8 cellular contexts compared by ENCODE assay signal in the genomic region with DNA sequence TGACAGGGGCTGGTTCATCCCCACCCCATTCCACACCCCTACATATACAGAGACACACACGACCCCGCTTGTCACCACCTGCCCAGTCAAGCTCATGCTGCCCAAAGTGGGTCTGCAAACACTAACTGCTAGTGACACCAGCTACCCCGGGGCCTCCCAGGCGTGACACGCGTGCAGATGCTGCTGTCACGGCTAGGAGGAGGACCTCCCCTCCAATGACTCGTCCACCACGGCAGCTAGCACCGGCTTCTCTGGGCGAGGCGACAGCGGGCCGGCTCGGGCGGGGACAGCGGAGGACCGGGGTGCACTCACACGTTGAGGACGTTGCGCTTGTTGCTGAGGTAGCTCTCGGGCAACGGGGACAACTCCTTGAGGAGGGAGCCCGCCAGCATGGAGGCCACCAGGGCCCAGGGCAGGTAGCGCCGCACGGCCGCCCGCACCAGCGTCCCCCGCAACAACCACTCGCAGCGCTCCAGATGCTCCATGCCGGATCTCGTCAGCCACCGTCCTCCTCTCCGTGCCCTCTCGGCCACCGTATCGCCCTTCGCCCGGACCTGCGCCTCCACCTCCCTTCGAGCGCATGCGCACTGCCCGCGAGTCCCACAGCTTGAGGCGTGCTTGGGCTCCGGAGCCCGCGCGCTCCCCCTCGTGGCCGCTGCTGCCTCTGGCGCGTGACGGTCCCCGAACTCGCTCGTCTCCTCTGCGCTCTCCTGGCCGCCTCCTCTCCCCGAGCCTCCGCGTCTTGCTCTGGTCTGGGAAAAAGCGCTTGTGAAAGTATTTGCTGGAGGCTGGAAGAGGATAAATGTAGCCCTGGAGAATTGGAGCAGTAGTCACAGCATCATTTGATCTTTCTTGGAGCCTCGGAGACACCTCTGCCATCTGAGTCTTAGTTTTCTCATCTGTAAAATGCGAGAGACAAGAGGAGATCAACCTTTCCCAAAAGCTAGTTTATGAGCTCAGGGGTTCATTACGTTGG. TPM values are rescaled to one million over a fixed set of nuclear protein-coding genes. Genes with fewer than 3 reads are reported as not detected.
DNase-seq lines count a peak whose midpoint lies in the region; FAIRE-seq and TF ChIP-seq lines count a peak whose summit lies in the region.

A gene with protein sequence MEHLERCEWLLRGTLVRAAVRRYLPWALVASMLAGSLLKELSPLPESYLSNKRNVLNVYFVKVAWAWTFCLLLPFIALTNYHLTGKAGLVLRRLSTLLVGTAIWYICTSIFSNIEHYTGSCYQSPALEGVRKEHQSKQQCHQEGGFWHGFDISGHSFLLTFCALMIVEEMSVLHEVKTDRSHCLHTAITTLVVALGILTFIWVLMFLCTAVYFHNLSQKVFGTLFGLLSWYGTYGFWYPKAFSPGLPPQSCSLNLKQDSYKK (minus strand): TSS at position 539 of the 976 bp plus-strand sequence. CDS start 54 bp downstream, at position 485.

- no peaks in the 10 kb centered on the region for H4K20me1 ChIP-seq in H9 (ENCODE audit: control insufficient read depth, insufficient read depth, insufficient read length)

- H3K4me3 ChIP-seq in foreskin fibroblast (ENCODE audit: low read depth in 1 of 2, low read length in 2 of 2) (peak within 1 kb of the TSS; percentile 76 to 96), stomach (peak within 1 kb of the TSS; percentile 88 to 99 (median 92))

- intact Hi-C loops in stomach (cut with DNase I; ENCODE audit: low total_unique reads): no loop called here

- DNase-seq in H9 (peak; percentile 98), M059J (ENCODE audit: low read depth) (peak; percentile 97), activated gamma-delta T cell (lab: John Stamatoyannopoulos, UW) (peak; percentile 98), foreskin fibroblast (peak; percentile 97 to 100), neural crest cell (ENCODE audit: low read depth, low spot score) (peak; percentile 99), stomach (peak; percentile 99)

- H3K36me3 Mint-ChIP-seq in H9 (ENCODE audit: insufficient read depth in 1 of 3, low read depth in 3 of 3) (no peaks in the 10 kb centered on the region), neural crest cell (ENCODE audit: low read depth) (no peaks in the 10 kb centered on the region)

- H3K27me3 ChIP-seq in H9 (ENCODE audit: insufficient read depth, low read length) (no peaks in the 10 kb centered on the region), stomach (no peaks in the 10 kb centered on the region)

- H3K27me3 Mint-ChIP-seq in H9 (ENCODE audit: low read depth): peaks cover 25% of the 10 kb centered on the region
- H3K27me3 Mint-ChIP-seq in neural crest cell (ENCODE audit: low read depth): peaks cover 12% of the 10 kb centered on the region

- peak within 1 kb of the TSS; percentile 10 for H3K9ac ChIP-seq in H9 (ENCODE audit: extremely low read depth, insufficient read length, low read length)

- no peaks in the 10 kb centered on the region for H3K4me1 ChIP-seq in H9 (ENCODE audit: insufficient read depth, low read length)
- H3K4me1 ChIP-seq in stomach: peaks cover 5 to 31% (median 24%) of the 10 kb centered on the region in 4 donors

- H3K27ac Mint-ChIP-seq in H9: peak within 1 kb of the TSS in 1 of 3 experiments; percentile 44; a peak in 1 of 7 replicates
- peak within 1 kb of the TSS; percentile 71 for H3K27ac Mint-ChIP-seq in neural crest cell (ENCODE audit: unreplicated experiment)

- H2BK15ac ChIP-seq in H9 (ENCODE audit: low read depth, low read length): no peak within 1 kb of the TSS

- H3K56ac ChIP-seq in H9 (ENCODE audit: insufficient read length, low read depth, low read length): no peak within 1 kb of the TSS

- H3K4me2 ChIP-seq in H9 (ENCODE audit: insufficient read depth, insufficient read length, low read length): peak within 1 kb of the TSS; percentile 57

- no peak within 1 kb of the TSS for H2BK20ac ChIP-seq in H9 (ENCODE audit: low read depth, low read length, poor library complexity, severe bottlenecking)

- no peak within 1 kb of the TSS for H3K27ac ChIP-seq in H9 (ENCODE audit: insufficient read length, low read depth, low read length)
- peak within 1 kb of the TSS; percentile 73 to 87 (median 79) for H3K27ac ChIP-seq in stomach

- no peak within 1 kb of the TSS for H2AFZ ChIP-seq in H9 (ENCODE audit: low read length)

- peak; percentile 72 for FAIRE-seq in G401.6 (lab: Jason Lieb, UNC)

- no peak within 1 kb of the TSS for H3T11ph ChIP-seq in H9 (ENCODE audit: low read length)

- H4K91ac ChIP-seq in H9 (ENCODE audit: insufficient read length, low read depth, low read length): no peak within 1 kb of the TSS

- no peak within 1 kb of the TSS for H2BK12ac ChIP-seq in H9 (ENCODE audit: insufficient read length, low read depth, low read length)

- H2AK5ac ChIP-seq in H9 (ENCODE audit: insufficient read length, low read length): no peak within 1 kb of the TSS

- no peak within 1 kb of the TSS for H4K8ac ChIP-seq in H9 (replicated peaks; ENCODE audit: insufficient read length, low read depth, low read length)

- H3K18ac ChIP-seq in H9 (ENCODE audit: insufficient read length, low read depth, low read length): no peak within 1 kb of the TSS

- no peak for TF ChIP-seq EP300 in stomach (IDR thresholded peaks at IDR 0.05)

- H3K4me3 Mint-ChIP-seq in H9 (peak within 1 kb of the TSS; percentile 79 to 88), neural crest cell (peak within 1 kb of the TSS; percentile 86)

- peaks cover 7% of the 10 kb centered on the region for H3K23me2 ChIP-seq in H9 (ENCODE audit: insufficient read length, low read depth, low read length, poor library complexity, severe bottlenecking)

- no peak within 1 kb of the TSS for H4K5ac ChIP-seq in H9 (ENCODE audit: insufficient read length, low read depth, low read length)

- H3K4me1 Mint-ChIP-seq in H9: peaks cover 9 to 10% of the 10 kb centered on the region in 2 experiments
- peaks cover 18% of the 10 kb centered on the region for H3K4me1 Mint-ChIP-seq in neural crest cell

- H3K9me3 ChIP-seq in H9 (ENCODE audit: control insufficient read depth, low read depth, low read length): no peaks in the 10 kb centered on the region
- H3K9me3 ChIP-seq in stomach: no peaks in the 10 kb centered on the region

- H3K79me1 ChIP-seq in H9 (ENCODE audit: insufficient read depth, low read depth, low read length, poor library complexity, severe bottlenecking): no peaks in the 10 kb centered on the region

- no peak within 1 kb of the TSS for H2BK5ac ChIP-seq in H9 (ENCODE audit: insufficient read length, low read length)

- no peak within 1 kb of the TSS for H2BK120ac ChIP-seq in H9 (ENCODE audit: low read depth, low read length, poor library complexity, severe bottlenecking)

- peak within 1 kb of the TSS; percentile 45; the same call in 1 of the 2 replicates for H3K14ac ChIP-seq in H9 (ENCODE audit: insufficient read depth, low read length)

- no peaks in the 10 kb centered on the region for H3K79me2 ChIP-seq in H9 (ENCODE audit: insufficient read depth, low read length)

- TF ChIP-seq POLR2A in Raji (IDR thresholded peaks at IDR 0.05; ENCODE audit: insufficient read depth, low read depth, low read length) (peak; percentile 92), stomach (IDR thresholded peaks at IDR 0.05) (no peak)

- WGBS in H9 (ENCODE audit: extremely low coverage, insufficient read length, low lambda C conversion rate): no CpG with 5 or more reads among the region's 70 CpGs
- WGBS in stomach, 5 donors: 1 to 5% (median 2%) methylated on average over 35 to 70 of the region's 70 CpGs

- H3K36me3 ChIP-seq in stomach: peaks cover 3 to 14% (median 10%) of the 10 kb centered on the region in 4 donors

- no peak within 1 kb of the TSS for H3K4ac ChIP-seq in H9 (ENCODE audit: low read depth, low read length)

- no peaks in the 10 kb centered on the region for H3K9me3 Mint-ChIP-seq in H9
- H3K9me3 Mint-ChIP-seq in neural crest cell: no peaks in the 10 kb centered on the region

- TF ChIP-seq CTCF in H9 (conservative IDR thresholded peaks at IDR 0.05): peak; percentile 93
- peak; percentile 92 for TF ChIP-seq CTCF in foreskin fibroblast (IDR thresholded peaks at IDR 0.05; ENCODE audit: low read depth, low read length)
- peak; percentile 94 for TF ChIP-seq CTCF in neural crest cell (conservative IDR thresholded peaks at IDR 0.05)
- TF ChIP-seq CTCF in stomach (IDR thresholded peaks at IDR 0.05): peak in 6 of 7 experiments; percentile 74 to 99 (median 94)

- no peak within 1 kb of the TSS for H3K23ac ChIP-seq in H9 (ENCODE audit: insufficient read length, low read depth, low read length)

RNA-seq across cellular contexts. Expression of the gene that starts here (rescaled TPM):
- total RNA-seq in H9 (2021) (1.7 TPM in 2 replicates), neural crest cell (6.2 and 6.4 TPM in 2 replicates), stomach (1 to 10 TPM; 2.7 to 5.7 (median 5.3) TPM)
- 4.6 and 7.4 TPM in 2 replicates for total RNA-seq in M059J (2014; rRNA removed; shearing (Covaris generic))
- polyA plus RNA-seq in stomach: 1 to 10 TPM in 2 of 3 donors, under 1 TPM in 1; 0.46 to 2.5 (median 1.7) TPM
